ENCODE assay signal across 1 cellular context in genomic region chr10:50279489-50279888, GRCh38.
TF ChIP-seq lines count a peak whose summit lies in the region.

No MANE protein-coding gene starts in this region.

TF ChIP-seq in SK-N-SH treated with all-trans-retinoic acid at 6 μM for 48 hours, 23 proteins besides CTCF, POLR2A, EP300 and RAD21 (continued from another document):
- TF ChIP-seq CREB5 (CRISPR knock-in tag; IDR thresholded peaks at IDR 0.05; ENCODE audit: low read depth), result no peak
- no peak for TF ChIP-seq PPARA (CRISPR knock-in tag; IDR thresholded peaks at IDR 0.05; ENCODE audit: borderline replicate concordance)
- TF ChIP-seq CSDC2 (CRISPR knock-in tag; IDR thresholded peaks at IDR 0.05), result no peak
- TF ChIP-seq GLIS3 (CRISPR knock-in tag; IDR thresholded peaks at IDR 0.05), result no peak
- TF ChIP-seq ESRRG (CRISPR knock-in tag; IDR thresholded peaks at IDR 0.05), result no peak
- no peak for TF ChIP-seq CSRNP3 (CRISPR knock-in tag; IDR thresholded peaks at IDR 0.05)
- no peak for TF ChIP-seq OSR1 (CRISPR knock-in tag; IDR thresholded peaks at IDR 0.05)
- no peak for TF ChIP-seq SNAI2 (CRISPR knock-in tag; IDR thresholded peaks at IDR 0.05)
- TF ChIP-seq RARB (CRISPR knock-in tag; IDR thresholded peaks at IDR 0.05), result no peak
- no peak for TF ChIP-seq BACH2 (CRISPR knock-in tag; IDR thresholded peaks at IDR 0.05; ENCODE audit: borderline replicate concordance)
